8 cellular contexts compared by ENCODE assay signal in genomic region chr1:155977607-155978324, GRCh38. TPM values are rescaled to one million over a fixed set of nuclear protein-coding genes. Genes with fewer than 3 reads are reported as not detected.
DNase-seq lines count a peak whose midpoint lies in the region; ATAC-seq, FAIRE-seq and TF ChIP-seq lines count a peak whose summit lies in the region.

No MANE protein-coding gene starts in this region.

- H3K9me3 ChIP-seq in psoas muscle (no peaks in the 10 kb centered on the region), uterus (no peaks in the 10 kb centered on the region)

- H3K4me1 ChIP-seq in psoas muscle: peaks cover 68% of the 10 kb centered on the region
- peaks cover 5 to 38% of the 10 kb centered on the region in 2 donors for H3K4me1 ChIP-seq in uterus

- peak overlapping the region; percentile 88 for H3K4me3 ChIP-seq in psoas muscle
- H3K4me3 ChIP-seq in uterus: peak overlapping the region; percentile 70 to 91

- peaks cover 22% of the 10 kb centered on the region for H3K27me3 Mint-ChIP-seq in glutamatergic neuron (ENCODE audit: unreplicated experiment)

- TF ChIP-seq CTCF in glutamatergic neuron (IDR thresholded peaks at IDR 0.05; ENCODE audit: partially characterized antibody, unreplicated experiment): no peak
- TF ChIP-seq CTCF in psoas muscle (IDR thresholded peaks at IDR 0.05): no peak
- TF ChIP-seq CTCF in uterus (IDR thresholded peaks at IDR 0.05): no peak

- WGBS in psoas muscle, 3 donors: 3 to 11% (median 3%) methylated on average over 14 to 53 of the region's 53 CpGs

- H3K36me3 ChIP-seq in psoas muscle (ENCODE audit: insufficient read depth in 1 of 2, low read depth in 1 of 2) (no peaks in the 10 kb centered on the region), uterus (no peaks in the 10 kb centered on the region)

- no peaks in the 10 kb centered on the region for H3K36me3 Mint-ChIP-seq in glutamatergic neuron (ENCODE audit: unreplicated experiment)

- H3K27me3 ChIP-seq in psoas muscle (ENCODE audit: insufficient read depth in 3 of 3, low read length in 2 of 3) (no peaks in the 10 kb centered on the region), uterus (no peaks in the 10 kb centered on the region)

- ATAC-seq in psoas muscle: peak; percentile 48 to 69 (median 54)
- ATAC-seq in GM21723 (IDR thresholded peaks at IDR 0.05; ENCODE audit: unreplicated experiment): no peak

- H3K27ac ChIP-seq in psoas muscle (peak overlapping the region; percentile 89), uterus (peak overlapping the region; percentile 95 to 99)

- TF ChIP-seq POLR2A in GM12892 (IDR thresholded peaks at IDR 0.05; ENCODE audit: low read depth, low read length) (peak; percentile 71), uterus (IDR thresholded peaks at IDR 0.05) (no peak)

- DNase-seq in GM12892 (ENCODE audit: insufficient read length) (no peak), NCI-H526 treated with DMSO at 0.1 percent for 48 hours (lab: John Stamatoyannopoulos, UW) (peak; percentile 32), activated gamma-delta T cell (lab: John Stamatoyannopoulos, UW) (peak; percentile 50), glutamatergic neuron (peak; percentile 53), psoas muscle (peak; percentile 51 to 70), uterus (peak; percentile 60 to 64), NCI-H510A (lab: John Stamatoyannopoulos, UW) (no peak)

- H3K4me1 Mint-ChIP-seq in glutamatergic neuron (ENCODE audit: low read depth, unreplicated experiment): peaks cover 30% of the 10 kb centered on the region

- FAIRE-seq in GM12892 (lab: Jason Lieb, UNC): no peak

- H3K9me3 Mint-ChIP-seq in glutamatergic neuron (ENCODE audit: unreplicated experiment): peaks cover 17% of the 10 kb centered on the region

- intact Hi-C loops in psoas muscle (cut with DNase I) (loop anchor here in 1 of 2 donors (2.0 kb wide), 1 partner anchor 15 kb away; no protein-coding TSS in a partner anchor), uterus (cut with DNase I; ENCODE audit: low total_unique reads) (no loop called here)

- peak overlapping the region; percentile 99 for H3K4me3 Mint-ChIP-seq in glutamatergic neuron (ENCODE audit: unreplicated experiment)

- peak overlapping the region; percentile 99 for H3K27ac Mint-ChIP-seq in glutamatergic neuron (ENCODE audit: unreplicated experiment)

RNA-seq across cellular contexts. Expression of gene ARHGEF2, which starts 0.6 kb away (rescaled TPM):
- polyA plus RNA-seq in GM12892 (2012; ENCODE audit: missing spikeins): 57.6 TPM
- 222 TPM for total RNA-seq in glutamatergic neuron (ENCODE audit: unreplicated experiment)
- 10 to 100 TPM; 22.8 to 54.0 (median 46.3) TPM for total RNA-seq in psoas muscle
- 10 to 100 TPM in 2 of 3 donors, 1 to 10 TPM in 1; 7.4 to 39.1 (median 12.1) TPM for polyA plus RNA-seq in psoas muscle
- total RNA-seq in uterus: 100 to 1,000 TPM in 1 of 4 donors, 10 to 100 TPM in 3; 59.4 to 178 (median 72.8) TPM

RNA-seq across cellular contexts. Expression of gene RXFP4, which starts 36.3 kb away (rescaled TPM):
- 0.36 TPM for polyA plus RNA-seq in GM12892 (2012; ENCODE audit: missing spikeins)
- not detected for total RNA-seq in glutamatergic neuron (ENCODE audit: unreplicated experiment)
- total RNA-seq in psoas muscle: not detected
- not detected for polyA plus RNA-seq in psoas muscle
- not detected for total RNA-seq in uterus

RNA-seq across cellular contexts. Expression of gene SSR2, which starts 43.0 kb away (rescaled TPM):
- 230 TPM for polyA plus RNA-seq in GM12892 (2012; ENCODE audit: missing spikeins)
- total RNA-seq in glutamatergic neuron (ENCODE audit: unreplicated experiment) (199 TPM), psoas muscle (10 to 100 TPM; 44.6 to 77.5 (median 61.6) TPM), uterus (100 to 1,000 TPM in 3 of 4 donors, 10 to 100 TPM in 1; 97.6 to 474 (median 227) TPM)
- 100 to 1,000 TPM in 2 of 3 donors, 10 to 100 TPM in 1; 83.0 to 255 (median 124) TPM for polyA plus RNA-seq in psoas muscle

RNA-seq across cellular contexts. Expression of gene KHDC4, which starts 43.6 kb away (rescaled TPM):
- polyA plus RNA-seq in GM12892 (2012; ENCODE audit: missing spikeins): 46.2 TPM
- total RNA-seq in glutamatergic neuron (ENCODE audit: unreplicated experiment) (51.8 TPM), psoas muscle (10 to 100 TPM; 16.4 to 26.1 (median 23.1) TPM), uterus (100 to 1,000 TPM in 1 of 4 donors, 10 to 100 TPM in 3; 28.8 to 139 (median 64.2) TPM)
- 10 to 100 TPM; 11.0 to 33.1 (median 11.2) TPM for polyA plus RNA-seq in psoas muscle

Comparison
In these comparisons a context has a peak if more than half of its experiments do, and no peak if none do; other contexts are left out.
1. DNase-seq: peak in NCI-H526 treated with DMSO at 0.1 percent for 48 hours (single experiment), activated gamma-delta T cell (single experiment), glutamatergic neuron (single experiment), psoas muscle (2 of 2) and uterus (2 of 2); none in GM12892 (single experiment) and NCI-H510A (single experiment).